In genomic region chr7:70299447-70299807, GRCh38 we compare ENCODE assay signal across 24 cellular contexts.
"Had no signal": no experiment of that assay in that cellular context is flagged by ENCODE, and none has a peak within 500 bp of the region (broad histone marks: within the 10 kb centered on the region; RNA-seq: fewer than 3 reads in every experiment).

No MANE protein-coding gene starts in this region.

- DNase-seq: IMR-90; Kasumi-1; KG1; MV-4-11; NCI-H1048; NCI-H1105 treated with DMSO at 0.1 percent for 48 hours; NCI-H1417 treated with DMSO at 0.1 percent for 48 hours; NCI-H1694 treated with DMSO at 0.1 percent for 48 hours; NCI-H1930; NCI-H2081; NCI-H2107; NCI-H2227 treated with DMSO at 0.1 percent for 48 hours; NCI-H524; NCI-H526 treated with DMSO at 0.1 percent for 48 hours; NCI-H774; NK-92 treated with Interleukin-12 subunit alpha and Interleukin-12 subunit beta, amount 100 ng/mL, for 24 hours; PC-3; SHP77; SW 1271; T-cell had no signal

- H3K9me3 ChIP-seq: SK-N-SH had no signal

- ATAC-seq: HepG2, Panc1, PC-3, T-cell had no signal

- H3K27ac ChIP-seq: RWPE1 had no signal

- H3K4me2 ChIP-seq: SK-N-SH had no signal

- FAIRE-seq: HepG2 had no signal

- H3K4me3 Mint-ChIP-seq: T-cell had no signal

- H3K9me3 Mint-ChIP-seq: T-cell had no signal

- H3K36me3 Mint-ChIP-seq: T-cell had no signal

- H3K27ac Mint-ChIP-seq: T-cell had no signal

- H3K9ac ChIP-seq: SK-N-SH had no signal

- H3K27me3 Mint-ChIP-seq: T-cell had no signal
